18 cellular contexts compared by ENCODE assay signal in the genomic region with DNA sequence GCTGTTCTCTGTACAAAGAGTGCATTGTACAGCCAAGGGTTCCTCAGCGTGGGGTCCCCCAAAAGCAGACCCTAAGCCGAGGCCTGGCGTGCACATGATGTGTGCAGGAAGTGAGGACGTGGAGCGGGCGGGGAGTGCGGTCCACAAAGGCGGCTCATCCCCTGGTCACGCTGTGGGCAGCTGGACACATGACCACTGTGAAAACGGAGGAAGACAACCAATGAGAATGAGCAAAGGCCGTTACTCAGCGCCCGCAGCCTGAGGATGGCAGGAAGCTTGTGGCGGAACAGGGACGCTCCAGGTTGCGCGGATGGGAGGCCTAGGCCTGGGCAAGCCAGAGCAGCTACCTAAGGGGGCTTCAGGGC.
DNase-seq lines count a peak whose midpoint lies in the region; ATAC-seq and TF ChIP-seq lines count a peak whose summit lies in the region.
"Had no signal": no experiment of that assay in that cellular context is flagged by ENCODE, and none has a peak within 500 bp of the region (broad histone marks: within the 10 kb centered on the region; RNA-seq: fewer than 3 reads in every experiment).

No MANE protein-coding gene starts in this region.

- H3K4me3 ChIP-seq in heart left ventricle (no peak overlapping the region), lower lobe of right lung (no peak overlapping the region), GM23248 (no peak overlapping the region)
- H3K4me3 ChIP-seq: A549, HAP-1 had no signal

- H3K9ac ChIP-seq in GM23248, result no peak overlapping the region

- in situ Hi-C loops in GM23248 (cut with MboI), result no loop called here
- in situ Hi-C loops in ACHN (cut with HindIII; ENCODE audit: low pct_ligation_motif_present, low pct_unique_long_range_greater_than_20kb, low sequenced_read_pairs), result no loop called here

- DNase-seq in heart left ventricle, result peak in 3 of 5 donors; percentile 6 to 37 (median 10)
- no peak for DNase-seq in cardiac septum (ENCODE audit: low spot score)
- peak; percentile 66 for DNase-seq in foreskin melanocyte
- peak; percentile 28 for DNase-seq in lower lobe of right lung
- no peak for DNase-seq in GM23248
- no peak for DNase-seq in ACHN
- DNase-seq: 8988T; C1 segment of cervical spinal cord; Calu3; CD4-positive, alpha-beta memory T cell; COR-L47; DMS53; DMS79 treated with DMSO at 0.1 percent for 48 hours; GF-D8; GOT3; HFFc6 had no signal

- H3K9me2 ChIP-seq in GM23248 (ENCODE audit: insufficient read depth), result no peaks in the 10 kb centered on the region

- H3K4me1 ChIP-seq in heart left ventricle (no peaks in the 10 kb centered on the region), lower lobe of right lung (peaks cover 5% of the 10 kb centered on the region), GM23248 (ENCODE audit: insufficient read depth) (no peaks in the 10 kb centered on the region)
- H3K4me1 ChIP-seq: A549, HAP-1 had no signal

- H3K27ac ChIP-seq in heart left ventricle, result no peak overlapping the region
- no peak overlapping the region for H3K27ac ChIP-seq in lower lobe of right lung
- H3K27ac ChIP-seq in GM23248, result no peak overlapping the region
- H3K27ac ChIP-seq: A549 had no signal

- H3K27me3 ChIP-seq in heart left ventricle (peaks cover 0 to 16% (median 2%) of the 10 kb centered on the region in 9 donors), lower lobe of right lung (ENCODE audit: low read depth) (peaks cover 15% of the 10 kb centered on the region), GM23248 (replicated peaks; ENCODE audit: insufficient read depth) (no peaks in the 10 kb centered on the region)

- H3K9me3 ChIP-seq in heart left ventricle (no peaks in the 10 kb centered on the region), lower lobe of right lung (no peaks in the 10 kb centered on the region), GM23248 (ENCODE audit: low read depth) (no peaks in the 10 kb centered on the region)
- H3K9me3 ChIP-seq: A549, HAP-1 had no signal

- H3K4me2 ChIP-seq in GM23248 (ENCODE audit: unreplicated experiment), result no peak overlapping the region
- H3K4me2 ChIP-seq: A549 had no signal

- no peaks in the 10 kb centered on the region for H3K79me2 ChIP-seq in GM23248 (ENCODE audit: insufficient read depth)

- ATAC-seq in heart left ventricle, result no peak
- ATAC-seq in lower lobe of right lung, result no peak
- ATAC-seq: A549 had no signal

- H3K36me3 ChIP-seq in heart left ventricle, result no peaks in the 10 kb centered on the region
- H3K36me3 ChIP-seq in lower lobe of right lung, result no peaks in the 10 kb centered on the region
- no peaks in the 10 kb centered on the region for H3K36me3 ChIP-seq in GM23248 (ENCODE audit: low read depth)
- H3K36me3 ChIP-seq: HAP-1 had no signal

- H4K20me1 ChIP-seq in GM23248 (ENCODE audit: insufficient read depth), result no peaks in the 10 kb centered on the region

- TF ChIP-seq POLR2A in heart left ventricle (IDR thresholded peaks at IDR 0.05), result no peak

- H3F3A ChIP-seq in GM23248 (ENCODE audit: insufficient read depth), result no peaks in the 10 kb centered on the region

- WGBS in heart left ventricle, 4 donors, result 89 to 93% (median 92%) methylated on average over 17 of the region's 17 CpGs
- WGBS in GM23248 (ENCODE audit: low coverage in 1 of 2, low lambda C conversion rate in 2 of 2, missing lambda C conversion rate in 2 of 2), 2 experiments, result 80 to 82% methylated on average over 17 of the region's 17 CpGs

- intact Hi-C loops in heart left ventricle (cut with DNase I) (no loop called here), cardiac septum (cut with DNase I) (no loop called here), lower lobe of right lung (cut with DNase I) (no loop called here)

- no peak overlapping the region for H2AFZ ChIP-seq in GM23248

- TF ChIP-seq CTCF in heart left ventricle (IDR thresholded peaks at IDR 0.05) (no peak), lower lobe of right lung (IDR thresholded peaks at IDR 0.05) (no peak)

Comparison
In these comparisons a context has a peak if more than half of its experiments do, and no peak if none do; other contexts are left out.
1. DNase-seq: peak in heart left ventricle (3 of 5), foreskin melanocyte (single experiment) and lower lobe of right lung (single experiment); none in cardiac septum (single experiment), GM23248 (single experiment) and ACHN (single experiment).